Comparison of ENCODE assay signal across 16 cellular contexts in genomic region chr12:906077-906585, GRCh38. TPM values are rescaled to one million over a fixed set of nuclear protein-coding genes. Genes with fewer than 3 reads are reported as not detected.
A peak's percentile ranks its signal among the peaks of the same experiment; 100 is the strongest.
DNase-seq lines count a peak whose midpoint lies in the region; ATAC-seq, FAIRE-seq and TF ChIP-seq lines count a peak whose summit lies in the region.
"Had no signal": no experiment of that assay in that cellular context is flagged by ENCODE, and none has a peak within 500 bp of the region (broad histone marks: within the 10 kb centered on the region; RNA-seq: fewer than 3 reads in every experiment).

No MANE protein-coding gene starts in this region.

- no peak for FAIRE-seq in frontal cortex (lab: Jason Lieb, UNC)
- FAIRE-seq: GM12891 had no signal

- H3K9me3 Mint-ChIP-seq in CD4-positive, alpha-beta T cell = no peaks in the 10 kb centered on the region
- no peaks in the 10 kb centered on the region for H3K9me3 Mint-ChIP-seq in HFFc6
- H3K9me3 Mint-ChIP-seq in activated CD8-positive, alpha-beta T cell treated with anti-CD3 and anti-CD28 coated beads for 36 hours = no peaks in the 10 kb centered on the region
- no peaks in the 10 kb centered on the region for H3K9me3 Mint-ChIP-seq in immature natural killer cell

- ATAC-seq in CD4-positive, alpha-beta T cell (ENCODE audit: poor library complexity) = peak; percentile 60
- peak; percentile 11 for ATAC-seq in activated CD8-positive, alpha-beta T cell treated with anti-CD3 and anti-CD28 coated beads for 36 hours
- no peak for ATAC-seq in GM18519 (IDR thresholded peaks at IDR 0.05; ENCODE audit: low FRiP score, unreplicated experiment)
- ATAC-seq: HCT116 had no signal

- H3K4me1 Mint-ChIP-seq in CD4-positive, alpha-beta T cell (ENCODE audit: low read depth) = peaks cover 43% of the 10 kb centered on the region
- no peaks in the 10 kb centered on the region for H3K4me1 Mint-ChIP-seq in HFFc6 (ENCODE audit: low read depth)
- peaks cover 31% of the 10 kb centered on the region for H3K4me1 Mint-ChIP-seq in activated CD8-positive, alpha-beta T cell treated with anti-CD3 and anti-CD28 coated beads for 36 hours (ENCODE audit: low read depth)
- H3K4me1 Mint-ChIP-seq in immature natural killer cell = peaks cover 30 to 33% of the 10 kb centered on the region in 2 donors

- peak overlapping the region; percentile 57 for H3K4me3 Mint-ChIP-seq in CD4-positive, alpha-beta T cell
- H3K4me3 Mint-ChIP-seq in HFFc6 (peak overlapping the region; percentile 4; the same call in 1 of the 2 replicates), immature natural killer cell (peak overlapping the region; percentile 25 to 78 (median 53))
- no peak overlapping the region for H3K4me3 Mint-ChIP-seq in activated CD8-positive, alpha-beta T cell treated with anti-CD3 and anti-CD28 coated beads for 36 hours

- intact Hi-C loops in CD4-positive, alpha-beta T cell (cut with DNase I, micrococcal nuclease) = loop anchor here in 1 of 2 experiments (5.0 kb wide), 1 partner anchor 41 kb away; the partner anchor contains the start of gene RAD52
- intact Hi-C loops in activated CD8-positive, alpha-beta T cell treated with anti-CD3 and anti-CD28 coated beads for 36 hours (cut with micrococcal nuclease) = no loop called here

- DNase-seq in CD4-positive, alpha-beta T cell = no peak
- no peak for DNase-seq in HFFc6
- no peak for DNase-seq in activated CD8-positive, alpha-beta T cell treated with anti-CD3 and anti-CD28 coated beads for 36 hours
- DNase-seq in immature natural killer cell = no peak
- DNase-seq in NCI-H526 treated with DMSO at 0.1 percent for 48 hours (lab: John Stamatoyannopoulos, UW) = no peak
- no peak for DNase-seq in frontal cortex (ENCODE audit: low spot score in 2 of 2)
- DNase-seq in effector CD8-positive, alpha-beta T cell (lab: John Stamatoyannopoulos, UW) = no peak
- DNase-seq: brain microvascular endothelial cell; IMR-90; NCI-H1105; NCI-H2171; stimulated activated CD4-positive, alpha-beta T cell treated with anti-CD3 and anti-CD28 coated beads, Interleukin-4, amount 100 ng/mL, for 4 hours; trophoblast cell had no signal

- H3K27ac ChIP-seq in CD4-positive, alpha-beta T cell (ENCODE audit: low read depth, low read length) = no peak overlapping the region
- H3K27ac ChIP-seq: brain microvascular endothelial cell had no signal

- TF ChIP-seq CTCF in CD4-positive, alpha-beta T cell (IDR thresholded peaks at IDR 0.05) = no peak
- TF ChIP-seq CTCF in HFFc6 (IDR thresholded peaks at IDR 0.05) = no peak
- TF ChIP-seq CTCF in activated CD8-positive, alpha-beta T cell treated with anti-CD3 and anti-CD28 coated beads for 36 hours (IDR thresholded peaks at IDR 0.05) = no peak

- no peaks in the 10 kb centered on the region for H3K27me3 ChIP-seq in CD4-positive, alpha-beta T cell (ENCODE audit: control insufficient read depth, insufficient read depth, low read length)
- H3K27me3 ChIP-seq: brain microvascular endothelial cell had no signal

- peak overlapping the region; percentile 51 for H3K27ac Mint-ChIP-seq in CD4-positive, alpha-beta T cell
- H3K27ac Mint-ChIP-seq in HFFc6 = no peak overlapping the region
- H3K27ac Mint-ChIP-seq in activated CD8-positive, alpha-beta T cell treated with anti-CD3 and anti-CD28 coated beads for 36 hours = peak overlapping the region; percentile 64
- peak overlapping the region; percentile 40 to 86 (median 70) for H3K27ac Mint-ChIP-seq in immature natural killer cell

- CTCF ChIA-PET in CD4-positive, alpha-beta T cell (lab: Charles Lee) = interaction anchor here (0.6 to 2.4 kb wide), 3 partner anchors 15 to 187 kb away, joined by 4 to 6 read pairs (median 4); partner anchors contain the start of gene RAD52
- CTCF ChIA-PET in activated CD8-positive, alpha-beta T cell treated with anti-CD3 and anti-CD28 coated beads for 36 hours (lab: Charles Lee) = interaction anchor here (1.2 to 2.6 kb wide), 4 partner anchors 43 to 212 kb away, joined by 3 to 6 read pairs (median 4); partner anchors contain the start of gene RAD52

- POLR2A ChIA-PET in CD4-positive, alpha-beta T cell (lab: Charles Lee) = interaction anchor here (0.9 to 2.0 kb wide), 2 partner anchors 13 to 43 kb away, joined by 3 to 8 read pairs; partner anchors contain the start of gene RAD52
- POLR2A ChIA-PET in activated CD8-positive, alpha-beta T cell treated with anti-CD3 and anti-CD28 coated beads for 36 hours (lab: Charles Lee) = interaction anchor here (0.6 to 1.5 kb wide), 6 partner anchors 9 to 517 kb away, joined by 3 to 5 read pairs (median 4); partner anchors contain the start of gene KDM5A

- H3K27me3 Mint-ChIP-seq in CD4-positive, alpha-beta T cell = no peaks in the 10 kb centered on the region
- H3K27me3 Mint-ChIP-seq in HFFc6 (ENCODE audit: insufficient read depth) (peaks cover 9% of the 10 kb centered on the region), immature natural killer cell (ENCODE audit: low read depth in 3 of 3) (peaks cover 0 to 12% (median 0%) of the 10 kb centered on the region in 3 donors)
- H3K27me3 Mint-ChIP-seq in activated CD8-positive, alpha-beta T cell treated with anti-CD3 and anti-CD28 coated beads for 36 hours = no peaks in the 10 kb centered on the region

- no peaks in the 10 kb centered on the region for H3K9me3 ChIP-seq in CD4-positive, alpha-beta T cell (ENCODE audit: control insufficient read depth, low read length)

- peaks cover 98% of the 10 kb centered on the region for H3K36me3 Mint-ChIP-seq in CD4-positive, alpha-beta T cell (ENCODE audit: low read depth)
- H3K36me3 Mint-ChIP-seq in HFFc6 (ENCODE audit: low read depth) (peaks cover 45% of the 10 kb centered on the region), immature natural killer cell (peaks cover 12 to 56% (median 26%) of the 10 kb centered on the region in 3 donors)
- H3K36me3 Mint-ChIP-seq in activated CD8-positive, alpha-beta T cell treated with anti-CD3 and anti-CD28 coated beads for 36 hours (ENCODE audit: low read depth) = peaks cover 47% of the 10 kb centered on the region

RNA-seq across cellular contexts. Expression of gene RAD52, which starts 43.4 kb away (rescaled TPM):
- 1 to 10 TPM; 7.0 to 8.1 TPM for total RNA-seq in CD4-positive, alpha-beta T cell
- 10 to 100 TPM in 2 of 6 experiments, 1 to 10 TPM in 4; 8.6 to 10.9 (median 9.2) TPM for total RNA-seq in HFFc6 (2021; fragmentation: NEBNext Ultra II Directional; extraction: Animal tissue kit (Norgen Biotek cat#: 25700))
- total RNA-seq in activated CD8-positive, alpha-beta T cell treated with anti-CD3 and anti-CD28 coated beads for 36 hours = 10 to 100 TPM; 14.9 to 16.3 TPM
- 1 to 10 TPM in 2 of 3 donors, under 1 TPM in 1; 0.11 to 6.0 (median 4.9) TPM for polyA plus RNA-seq in immature natural killer cell
- total RNA-seq in frontal cortex = 10.6 TPM
